9 cellular contexts compared by ENCODE assay signal in the genomic region with DNA sequence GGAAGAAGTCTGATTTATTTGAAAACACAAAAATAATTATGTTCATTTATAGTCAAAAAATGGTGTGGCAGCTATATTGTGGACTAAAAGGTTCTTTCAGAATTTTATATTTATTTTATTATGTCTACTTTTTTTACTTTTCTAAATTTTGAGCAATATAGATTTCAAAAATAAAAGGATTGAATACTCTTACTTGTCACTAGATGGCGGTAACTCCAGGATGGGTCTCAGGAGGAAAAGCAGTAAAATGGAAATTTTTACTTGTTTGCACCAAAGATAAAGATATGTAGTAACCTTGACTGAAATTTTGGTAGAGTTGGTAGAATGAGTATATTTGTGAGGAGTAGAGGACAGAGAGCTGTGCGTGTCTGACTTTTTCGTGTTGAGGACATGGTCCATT. TPM values are rescaled to one million over a fixed set of nuclear protein-coding genes. Genes with fewer than 3 reads are reported as not detected.
DNase-seq lines count a peak whose midpoint lies in the region; ATAC-seq, FAIRE-seq and TF ChIP-seq lines count a peak whose summit lies in the region.
"Had no signal": no experiment of that assay in that cellular context is flagged by ENCODE, and none has a peak within 500 bp of the region (broad histone marks: within the 10 kb centered on the region; RNA-seq: fewer than 3 reads in every experiment).

No MANE protein-coding gene starts in this region.

- peaks cover 3% of the 10 kb centered on the region for H3K36me3 Mint-ChIP-seq in effector memory CD8-positive, alpha-beta T cell (ENCODE audit: insufficient read depth)

- POLR2A ChIA-PET in A549 (lab: Yijun Ruan, JAX), result no interaction called here
- POLR2A ChIA-PET in OCI-LY7 (lab: Charles Lee), result interaction anchor here (0.6 kb wide), 1 partner anchor 995 kb away, joined by 3 read pairs; no protein-coding TSS in a partner anchor

- H3K9me2 ChIP-seq in OCI-LY7 (ENCODE audit: insufficient read depth, low read length), result no peaks in the 10 kb centered on the region

- no peak for TF ChIP-seq EP300 in A549 (IDR thresholded peaks at IDR 0.05)

- no peaks in the 10 kb centered on the region for H3K79me2 ChIP-seq in OCI-LY7 (ENCODE audit: insufficient read depth, low read depth, low read length)

- H3K9me3 Mint-ChIP-seq in effector memory CD8-positive, alpha-beta T cell, result no peaks in the 10 kb centered on the region

- H3K9me3 ChIP-seq in A549 (no peaks in the 10 kb centered on the region), OCI-LY7 (ENCODE audit: low read length) (no peaks in the 10 kb centered on the region)

- CTCF ChIA-PET in A549 (lab: Yijun Ruan, JAX), result interaction anchor here (1.0 kb wide), 1 partner anchor 11 kb away, joined by 3 read pairs; no protein-coding TSS in a partner anchor
- CTCF ChIA-PET in OCI-LY7 (lab: Charles Lee; ENCODE audit: unreplicated experiment), result no interaction called here

- BruUV-seq in OCI-LY7 (replicated peaks; lab: Mats Ljungman, UMichigan), result no TSS peak

- no peaks in the 10 kb centered on the region for H3K4me1 ChIP-seq in A549
- no peaks in the 10 kb centered on the region for H3K4me1 ChIP-seq in OCI-LY7 (ENCODE audit: insufficient read depth, low read length, poor library complexity, severe bottlenecking)

- no peak overlapping the region for H2AFZ ChIP-seq in OCI-LY7 (ENCODE audit: low read length)

- TF ChIP-seq CTCF in A549 (IDR thresholded peaks at IDR 0.05), result peak; percentile 50
- TF ChIP-seq CTCF in OCI-LY7 (conservative IDR thresholded peaks at IDR 0.05; ENCODE audit: low read length), result peak; percentile 76

- intact Hi-C loops in OCI-LY7 (cut with micrococcal nuclease; ENCODE audit: unreplicated experiment), result no loop called here

- no peak for TF ChIP-seq POLR2A in A549 (IDR thresholded peaks at IDR 0.05; ENCODE audit: low read length)

- no peaks in the 10 kb centered on the region for H3K4me1 Mint-ChIP-seq in effector memory CD8-positive, alpha-beta T cell (ENCODE audit: low read depth in 2 of 2)

- no peak for FAIRE-seq in A549 (lab: Jason Lieb, UNC)

- no peak overlapping the region for H3K4me3 ChIP-seq in A549
- no peak overlapping the region for H3K4me3 ChIP-seq in OCI-LY7 (ENCODE audit: low read depth, low read length, poor library complexity, severe bottlenecking)

- no peaks in the 10 kb centered on the region for H4K20me1 ChIP-seq in OCI-LY7 (ENCODE audit: insufficient read depth, low read length)

- H3K4me2 ChIP-seq in A549, result no peak overlapping the region
- no peak overlapping the region for H3K4me2 ChIP-seq in OCI-LY7 (ENCODE audit: low read length)

- 5% methylated on average over 3 of the region's 3 CpGs for WGBS in A549 (ENCODE audit: missing lambda C conversion rate)

- no peak overlapping the region for H3K4me3 Mint-ChIP-seq in effector memory CD8-positive, alpha-beta T cell

- peak; percentile 29 to 31; a peak in 2 of 5 replicates for TF ChIP-seq RAD21 in A549 (conservative IDR thresholded peaks at IDR 0.05 in 1 of 2, IDR thresholded peaks at IDR 0.05 in 1 of 2)

- H3K27me3 Mint-ChIP-seq in effector memory CD8-positive, alpha-beta T cell, result peaks cover 0 to 6% of the 10 kb centered on the region in 2 donors

- ATAC-seq in A549 (no peak), GM18502 (IDR thresholded peaks at IDR 0.05; ENCODE audit: poor library complexity, unreplicated experiment) (peak; percentile 56)
- no peak for ATAC-seq in effector memory CD8-positive, alpha-beta T cell (replicated peaks)

- H3K27ac ChIP-seq in A549 (no peak overlapping the region), OCI-LY7 (ENCODE audit: low read depth, low read length, poor library complexity, severe bottlenecking) (no peak overlapping the region)

- no peaks in the 10 kb centered on the region for H3K36me3 ChIP-seq in OCI-LY7 (ENCODE audit: insufficient read depth, low read length)

- DNase-seq in A549 (ENCODE audit: low read depth in 1 of 2, low spot score in 1 of 2) (peak in 1 of 2 experiments; percentile 17), OCI-LY7 (ENCODE audit: low spot score) (peak; percentile 20), fibroblast of gingiva (ENCODE audit: low read depth) (peak; percentile 1), medulla oblongata (ENCODE audit: extremely low spot score) (no peak), NCI-H510A treated with DMSO at 0.1 percent for 48 hours (lab: John Stamatoyannopoulos, UW) (no peak)
- DNase-seq in central memory CD4-positive, alpha-beta T cell, result no peak
- no peak for DNase-seq in effector memory CD8-positive, alpha-beta T cell
- DNase-seq: hypothalamus had no signal

- no peak overlapping the region for H3K27ac Mint-ChIP-seq in effector memory CD8-positive, alpha-beta T cell

TF ChIP-seq in A549, 52 proteins besides CTCF, POLR2A, EP300 and RAD21:
- TF ChIP-seq EHF (CRISPR knock-in tag; IDR thresholded peaks at IDR 0.05) (no peak), SMC3 (IDR thresholded peaks at IDR 0.05) (peak; percentile 45; the same call in 2 of the 3 replicates)

RNA-seq across cellular contexts. Expression of a gene that starts 14.5 kb away (rescaled TPM):
- polyA plus RNA-seq in A549 (2011; rRNA removed), result 0.04 and 0.08 TPM in 2 replicates
- polyA plus RNA-seq in A549 (2012; cell fraction: cytosol; rRNA removed), result not detected in 2 replicates
- polyA plus RNA-seq in A549 (2012; cell fraction: nucleus; rRNA removed), result not detected in 2 replicates
- not detected in 3 replicates for polyA plus RNA-seq in A549 (2017; fragmentation: RNase III; extraction: RNeasy Plus Mini Kit Qiagen cat#74134 plus additional on column Dnase treatment)
- 0.08 and 0.34 TPM in 2 replicates for polyA minus RNA-seq in A549 (2011; rRNA and poly(A)+ RNA removed)
- total RNA-seq in OCI-LY7 (2014; rRNA removed; shearing (Covaris generic)), result not detected in 2 replicates
- total RNA-seq in OCI-LY7 (2022), result not detected in 2 replicates

Comparison
In these comparisons a context has a peak if more than half of its experiments do, and no peak if none do; other contexts are left out.
1. DNase-seq: peak in OCI-LY7 (single experiment) and fibroblast of gingiva (single experiment); none in central memory CD4-positive, alpha-beta T cell (single experiment), effector memory CD8-positive, alpha-beta T cell (0 of 3), medulla oblongata (single experiment) and NCI-H510A treated with DMSO at 0.1 percent for 48 hours (single experiment).